20 cellular contexts compared by ENCODE assay signal in genomic region chr9:776086-776485, GRCh38.
"Had no signal": no experiment of that assay in that cellular context is flagged by ENCODE, and none has a peak within 500 bp of the region (broad histone marks: within the 10 kb centered on the region; RNA-seq: fewer than 3 reads in every experiment).

No MANE protein-coding gene starts in this region.

- H3K9me3 ChIP-seq: colonic mucosa had no signal

- H3K4me1 ChIP-seq: colonic mucosa, esophagus muscularis mucosa, foreskin keratinocyte, gastroesophageal sphincter, heart right ventricle, lower lobe of right lung had no signal

- DNase-seq: cerebellar nuclear complex; colonic mucosa; cortex of kidney; dorsolateral prefrontal cortex; effector CD4-positive, alpha-beta T cell; effector memory CD4-positive, alpha-beta T cell; foreskin keratinocyte; head of caudate nucleus; heart right ventricle; hippocampal formation; kidney; kidney glomerular epithelial cell; left colon; left ventricle myocardium superior; lower lobe of right lung; mesenchymal stem cell; midbrain had no signal

- H3K4me3 ChIP-seq: colonic mucosa, dorsolateral prefrontal cortex, esophagus muscularis mucosa, gastroesophageal sphincter, heart right ventricle, lower lobe of right lung had no signal

- H3K27me3 ChIP-seq: colonic mucosa, dorsolateral prefrontal cortex, esophagus muscularis mucosa, foreskin keratinocyte, gastroesophageal sphincter, heart right ventricle had no signal

- H3K36me3 ChIP-seq: colonic mucosa, esophagus muscularis mucosa, gastroesophageal sphincter, heart right ventricle, lower lobe of right lung had no signal

- ATAC-seq: foreskin keratinocyte, gastroesophageal sphincter, heart right ventricle, left colon, left lobe of liver, left ventricle myocardium superior, lower lobe of right lung had no signal

- H3K27ac ChIP-seq: colonic mucosa, dorsolateral prefrontal cortex, esophagus muscularis mucosa, foreskin keratinocyte, gastroesophageal sphincter, heart right ventricle, lower lobe of right lung had no signal
